Comparison of ENCODE assay signal across 35 cellular contexts in genomic region chr18:6954501-6954900, GRCh38.
"Had no signal": no experiment of that assay in that cellular context is flagged by ENCODE, and none has a peak within 500 bp of the region (broad histone marks: within the 10 kb centered on the region; RNA-seq: fewer than 3 reads in every experiment).

No MANE protein-coding gene starts in this region.

- DNase-seq: activated CD4-positive, alpha-beta memory T cell treated with anti-CD3 and anti-CD28 coated beads for 36 hours; activated CD4-positive, alpha-beta T cell treated with anti-CD3 and anti-CD28 coated beads for 36 hours; activated CD4-positive, alpha-beta T cell treated with anti-CD3 and anti-CD28 coated beads, Interleukin-2, amount 10 ng/mL, durations not matched to agents 24 days and 14 days; activated CD4-positive, CD25-positive, alpha-beta regulatory T cell; activated CD4-positive, CD25-positive, alpha-beta regulatory T cell treated with anti-CD3 and anti-CD28 coated beads, Interleukin-2, amount 50 U/mL, for 72 hours; activated CD8-positive, alpha-beta memory T cell treated with anti-CD3 and anti-CD28 coated beads, Interleukin-2, amount 10 ng/mL, durations not matched to agents 7 days and 5 days; activated CD8-positive, alpha-beta memory T cell treated with anti-CD3 and anti-CD28 coated beads, Interleukin-2, amount 50 U/mL, for 4 hours; activated CD8-positive, alpha-beta T cell treated with anti-CD3 and anti-CD28 coated beads, Interleukin-2, amount 10 ng/mL, durations not matched to agents 7 days and 5 days; activated effector memory CD4-positive, alpha-beta T cell treated with anti-CD3 and anti-CD28 coated beads, Interleukin-2, amount 50 U/mL, for 16 hours; activated naive CD4-positive, alpha-beta T cell treated with anti-CD3 and anti-CD28 coated beads for 36 hours; activated naive CD8-positive, alpha-beta T cell treated with anti-CD3 and anti-CD28 coated beads for 36 hours; activated naive CD8-positive, alpha-beta T cell treated with anti-CD3 and anti-CD28 coated beads, Interleukin-2, amount 50 U/mL, for 24 hours; activated T-cell treated with anti-CD3 and anti-CD28 coated beads, Interleukin-2, amount 50 U/mL, for 1 hour; activated T-cell treated with anti-CD3 and anti-CD28 coated beads, Interleukin-2, amount 50 U/mL, for 48 hours; adrenal gland; amygdala; aorta; dorsolateral prefrontal cortex; effector memory CD4-positive, alpha-beta T cell; endodermal cell; foreskin keratinocyte; gastrocnemius medialis; T-helper 1 cell; T-helper 17 cell; T1000 had no signal

- H3K27me3 ChIP-seq: adrenal gland, breast epithelium, foreskin keratinocyte, gastrocnemius medialis had no signal

- H3K4me1 Mint-ChIP-seq: activated CD4-positive, alpha-beta T cell treated with anti-CD3 and anti-CD28 coated beads for 36 hours; activated CD4-positive, alpha-beta T cell treated with anti-CD3 and anti-CD28 coated beads, Interleukin-2, amount 10 ng/mL, durations not matched to agents 24 days and 14 days; activated CD8-positive, alpha-beta memory T cell treated with anti-CD3 and anti-CD28 coated beads, Interleukin-2, amount 10 ng/mL, durations not matched to agents 7 days and 5 days; activated naive CD4-positive, alpha-beta T cell treated with anti-CD3 and anti-CD28 coated beads, Interleukin-2, amount 50 U/mL, for 24 hours; activated naive CD8-positive, alpha-beta T cell treated with anti-CD3 and anti-CD28 coated beads for 36 hours; activated naive CD8-positive, alpha-beta T cell treated with anti-CD3 and anti-CD28 coated beads, Interleukin-2, amount 50 U/mL, for 24 hours; brain; central memory CD8-positive, alpha-beta T cell; T-helper 17 cell had no signal

- ATAC-seq: activated CD4-positive, alpha-beta T cell treated with anti-CD3 and anti-CD28 coated beads for 36 hours; activated CD8-positive, alpha-beta memory T cell treated with anti-CD3 and anti-CD28 coated beads, Interleukin-2, amount 10 ng/mL, durations not matched to agents 7 days and 5 days; activated CD8-positive, alpha-beta T cell treated with anti-CD3 and anti-CD28 coated beads, Interleukin-2, amount 10 ng/mL, durations not matched to agents 7 days and 5 days; activated naive CD8-positive, alpha-beta T cell treated with anti-CD3 and anti-CD28 coated beads, Interleukin-2, amount 50 U/mL, for 24 hours; esophagus mucosa; foreskin keratinocyte; gastrocnemius medialis; T-helper 17 cell had no signal

- H3K4me3 Mint-ChIP-seq: activated CD4-positive, alpha-beta memory T cell treated with anti-CD3 and anti-CD28 coated beads for 36 hours; activated CD4-positive, alpha-beta T cell treated with anti-CD3 and anti-CD28 coated beads for 36 hours; activated CD4-positive, alpha-beta T cell treated with anti-CD3 and anti-CD28 coated beads, Interleukin-2, amount 10 ng/mL, durations not matched to agents 24 days and 14 days; activated CD8-positive, alpha-beta memory T cell treated with anti-CD3 and anti-CD28 coated beads, Interleukin-2, amount 10 ng/mL, durations not matched to agents 7 days and 5 days; activated CD8-positive, alpha-beta T cell treated with anti-CD3 and anti-CD28 coated beads, Interleukin-2, amount 10 ng/mL, durations not matched to agents 7 days and 5 days; activated naive CD4-positive, alpha-beta T cell treated with anti-CD3 and anti-CD28 coated beads for 36 hours; activated naive CD4-positive, alpha-beta T cell treated with anti-CD3 and anti-CD28 coated beads, Interleukin-2, amount 50 U/mL, for 24 hours; activated naive CD8-positive, alpha-beta T cell treated with anti-CD3 and anti-CD28 coated beads for 36 hours; activated naive CD8-positive, alpha-beta T cell treated with anti-CD3 and anti-CD28 coated beads, Interleukin-2, amount 50 U/mL, for 24 hours; activated T-helper 1 cell treated with anti-CD3 and anti-CD28 coated beads, Interleukin-12 subunit alpha, Interleukin-12 subunit beta, Interleukin-2, Interleukin-4 antibody, amounts not matched to agents 30 ng/mL and 10 ng/mL and 1 ng/mL, durations not matched to agents 14 hours and 24 hours and 36 hours; brain; central memory CD8-positive, alpha-beta T cell; dendritic cell treated with granulocyte-macrophage colony-stimulating factor and Interleukin-4, amounts not matched to agents 40 ng/mL and 50 ng/mL, for 4 days; endodermal cell; T-helper 17 cell; T-helper 2 cell treated with Interferon-gamma antibody and Interleukin-4, amounts not matched to agents 5 μg/mL and 100 μg/mL, for 36 hours had no signal

- H3K36me3 ChIP-seq: adrenal gland, breast epithelium, gastrocnemius medialis had no signal

- H3K9me3 ChIP-seq: adrenal gland, breast epithelium, gastrocnemius medialis had no signal

- H3K4me1 ChIP-seq: adrenal gland, breast epithelium, foreskin keratinocyte, gastrocnemius medialis had no signal

- H3K27ac ChIP-seq: adrenal gland, breast epithelium, coronary artery, dorsolateral prefrontal cortex, foreskin keratinocyte, gastrocnemius medialis had no signal

- H3K36me3 Mint-ChIP-seq: activated CD4-positive, alpha-beta memory T cell treated with anti-CD3 and anti-CD28 coated beads for 36 hours; activated CD8-positive, alpha-beta memory T cell treated with anti-CD3 and anti-CD28 coated beads, Interleukin-2, amount 10 ng/mL, durations not matched to agents 7 days and 5 days; activated naive CD4-positive, alpha-beta T cell treated with anti-CD3 and anti-CD28 coated beads, Interleukin-2, amount 50 U/mL, for 24 hours; activated naive CD8-positive, alpha-beta T cell treated with anti-CD3 and anti-CD28 coated beads for 36 hours had no signal

- H3K4me3 ChIP-seq: adrenal gland, breast epithelium, coronary artery, dorsolateral prefrontal cortex, gastrocnemius medialis had no signal

- H3K27me3 Mint-ChIP-seq: activated CD4-positive, alpha-beta memory T cell treated with anti-CD3 and anti-CD28 coated beads for 36 hours; activated CD4-positive, alpha-beta T cell treated with anti-CD3 and anti-CD28 coated beads for 36 hours; activated CD4-positive, alpha-beta T cell treated with anti-CD3 and anti-CD28 coated beads, Interleukin-2, amount 10 ng/mL, durations not matched to agents 24 days and 14 days; activated CD8-positive, alpha-beta memory T cell treated with anti-CD3 and anti-CD28 coated beads, Interleukin-2, amount 10 ng/mL, durations not matched to agents 7 days and 5 days; activated naive CD4-positive, alpha-beta T cell treated with anti-CD3 and anti-CD28 coated beads, Interleukin-2, amount 50 U/mL, for 24 hours; activated naive CD8-positive, alpha-beta T cell treated with anti-CD3 and anti-CD28 coated beads, Interleukin-2, amount 50 U/mL, for 24 hours; brain; central memory CD8-positive, alpha-beta T cell; dendritic cell treated with granulocyte-macrophage colony-stimulating factor and Interleukin-4, amounts not matched to agents 40 ng/mL and 50 ng/mL, for 4 days; T-helper 17 cell had no signal

- H3K27ac Mint-ChIP-seq: activated CD4-positive, alpha-beta memory T cell treated with anti-CD3 and anti-CD28 coated beads for 36 hours; activated CD4-positive, alpha-beta T cell treated with anti-CD3 and anti-CD28 coated beads for 36 hours; activated CD4-positive, alpha-beta T cell treated with anti-CD3 and anti-CD28 coated beads, Interleukin-2, amount 10 ng/mL, durations not matched to agents 24 days and 14 days; activated CD8-positive, alpha-beta memory T cell treated with anti-CD3 and anti-CD28 coated beads, Interleukin-2, amount 10 ng/mL, durations not matched to agents 7 days and 5 days; activated CD8-positive, alpha-beta T cell treated with anti-CD3 and anti-CD28 coated beads, Interleukin-2, amount 10 ng/mL, durations not matched to agents 7 days and 5 days; activated naive CD4-positive, alpha-beta T cell treated with anti-CD3 and anti-CD28 coated beads for 36 hours; activated naive CD4-positive, alpha-beta T cell treated with anti-CD3 and anti-CD28 coated beads, Interleukin-2, amount 50 U/mL, for 24 hours; activated naive CD8-positive, alpha-beta T cell treated with anti-CD3 and anti-CD28 coated beads for 36 hours; activated naive CD8-positive, alpha-beta T cell treated with anti-CD3 and anti-CD28 coated beads, Interleukin-2, amount 50 U/mL, for 24 hours; activated T-helper 1 cell treated with anti-CD3 and anti-CD28 coated beads, Interleukin-12 subunit alpha, Interleukin-12 subunit beta, Interleukin-2, Interleukin-4 antibody, amounts not matched to agents 30 ng/mL and 10 ng/mL and 1 ng/mL, durations not matched to agents 14 hours and 24 hours and 36 hours; activated T-helper 2 cell treated with anti-CD3 and anti-CD28 coated beads, Interferon-gamma antibody, Interleukin-2, Interleukin-4, amounts not matched to agents 10 μg/mL and 5 μg/mL and 100 μg/mL, durations not matched to agents 14 hours and 24 hours and 36 hours; brain; dendritic cell treated with granulocyte-macrophage colony-stimulating factor and Interleukin-4, amounts not matched to agents 40 ng/mL and 50 ng/mL, for 4 days; T-helper 17 cell; T-helper 2 cell treated with Interferon-gamma antibody and Interleukin-4, amounts not matched to agents 5 μg/mL and 100 μg/mL, for 36 hours had no signal

- H3K9me3 Mint-ChIP-seq: activated naive CD4-positive, alpha-beta T cell treated with anti-CD3 and anti-CD28 coated beads, Interleukin-2, amount 50 U/mL, for 24 hours; brain; dendritic cell treated with granulocyte-macrophage colony-stimulating factor and Interleukin-4, amounts not matched to agents 40 ng/mL and 50 ng/mL, for 4 days; endodermal cell had no signal
